20 cellular contexts compared by ENCODE assay signal in the genomic region with DNA sequence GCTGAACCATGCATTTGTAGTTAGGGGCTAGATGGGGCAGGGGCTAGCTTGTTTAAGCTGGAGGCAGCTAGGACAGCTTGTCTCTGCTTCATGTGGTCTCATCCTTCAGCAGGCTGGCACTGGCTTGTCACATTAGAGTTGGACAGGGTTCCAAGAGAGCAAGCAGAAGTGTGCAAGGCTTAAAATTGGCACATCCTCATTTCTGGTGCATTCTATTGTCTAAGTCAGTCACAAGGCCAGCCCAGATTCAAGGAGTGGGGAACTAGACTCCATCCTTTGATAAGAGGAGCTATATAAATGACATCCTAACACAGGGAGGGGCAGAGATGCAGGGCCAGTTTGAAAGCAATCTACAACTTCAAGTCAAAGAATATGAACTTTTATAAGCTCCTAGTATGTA.
A peak's percentile ranks its signal among the peaks of the same experiment; 100 is the strongest.
DNase-seq lines count a peak whose midpoint lies in the region; ATAC-seq and TF ChIP-seq lines count a peak whose summit lies in the region.
"Had no signal": no experiment of that assay in that cellular context is flagged by ENCODE, and none has a peak within 500 bp of the region (broad histone marks: within the 10 kb centered on the region; RNA-seq: fewer than 3 reads in every experiment).

No MANE protein-coding gene starts in this region.

- H3K9me3 ChIP-seq in right atrium auricular region: no peaks in the 10 kb centered on the region
- H3K9me3 ChIP-seq in mucosa of descending colon: no peaks in the 10 kb centered on the region
- H3K9me3 ChIP-seq: BE2C, Caco-2, SJCRH30 had no signal

- TF ChIP-seq POLR2A in erythroblast (IDR thresholded peaks at IDR 0.05; ENCODE audit: low read length): no peak

- H3K36me3 ChIP-seq in right atrium auricular region (no peaks in the 10 kb centered on the region), mucosa of descending colon (ENCODE audit: low read depth) (no peaks in the 10 kb centered on the region)
- H3K36me3 ChIP-seq: BE2C, SJCRH30 had no signal

- no peaks in the 10 kb centered on the region for H3K27me3 ChIP-seq in right atrium auricular region
- H3K27me3 ChIP-seq: BE2C had no signal

- ATAC-seq in left cardiac atrium (peak; percentile 15 to 38), mucosa of descending colon (peak; percentile 43), HG03045 (IDR thresholded peaks at IDR 0.05; ENCODE audit: unreplicated experiment) (no peak), GM21515 (IDR thresholded peaks at IDR 0.05; ENCODE audit: unreplicated experiment) (no peak)
- ATAC-seq: GM23338, HCT116, Panc1 had no signal

- H3K27ac ChIP-seq in right atrium auricular region (no peak overlapping the region), caudate nucleus (ENCODE audit: low read depth, low read length) (peak overlapping the region; percentile 30)
- H3K27ac ChIP-seq: SJCRH30 had no signal

- TF ChIP-seq CTCF in right atrium auricular region (IDR thresholded peaks at IDR 0.05): no peak
- TF ChIP-seq CTCF in mucosa of descending colon (IDR thresholded peaks at IDR 0.05): no peak

- no peak overlapping the region for H3K4me3 ChIP-seq in right atrium auricular region
- H3K4me3 ChIP-seq in mucosa of descending colon: no peak overlapping the region
- H3K4me3 ChIP-seq: GM23338, SJCRH30 had no signal

- intact Hi-C loops in left cardiac atrium (cut with DNase I): no loop called here
- intact Hi-C loops in mucosa of descending colon (cut with DNase I, micrococcal nuclease): no loop called here

- H3K4me1 ChIP-seq in right atrium auricular region: no peaks in the 10 kb centered on the region
- peaks cover 3% of the 10 kb centered on the region for H3K4me1 ChIP-seq in mucosa of descending colon (ENCODE audit: low read depth)
- H3K4me1 ChIP-seq: BE2C, SJCRH30 had no signal

- DNase-seq in left cardiac atrium (no peak), right atrium auricular region (ENCODE audit: low spot score) (no peak), caudate nucleus (lab: John Stamatoyannopoulos, UW) (peak in 3 of 61 donors; percentile 10 to 17 (median 10)), mucosa of descending colon (peak in 1 of 3 donors; percentile 37), erythroblast (lab: John Stamatoyannopoulos, UW) (no peak)
- DNase-seq: BE2C; Caco-2; CD4-positive, alpha-beta T cell; GF-D8; KG1; NCI-H1436; NCI-H1930; NCI-H226; NCI-H524 treated with DMSO at 0.1 percent for 48 hours; SJCRH30 had no signal

Comparison
In these comparisons a context has a peak if more than half of its experiments do, and no peak if none do; other contexts are left out.
1. ATAC-seq: peak in left cardiac atrium (2 of 2) and mucosa of descending colon (single experiment); none in HG03045 (single experiment) and GM21515 (single experiment).